ENCODE assay signal across 7 cellular contexts in genomic region chr10:126312167-126312566, GRCh38.
"Had no signal": no experiment of that assay in that cellular context is flagged by ENCODE, and none has a peak within 500 bp of the region (broad histone marks: within the 10 kb centered on the region; RNA-seq: fewer than 3 reads in every experiment).

No MANE protein-coding gene starts in this region.

- H3K27ac ChIP-seq: GM23248, HL-60 had no signal

- H3K27ac Mint-ChIP-seq: HFFc6, IgD-negative memory B cell had no signal

- H3K4me1 ChIP-seq: HAP-1 had no signal

- H3K9me3 Mint-ChIP-seq: HFFc6 had no signal

- H3K9me3 ChIP-seq: HAP-1 had no signal

- H3K4me1 Mint-ChIP-seq: IgD-negative memory B cell had no signal

- H3K36me3 ChIP-seq: HAP-1 had no signal

- H3K4me3 Mint-ChIP-seq: HFFc6 had no signal

- H2AFZ ChIP-seq: GM23248 had no signal

- DNase-seq: GM23248, GOT3, H7, HFFc6 had no signal

- H3K4me3 ChIP-seq: GM23248, HAP-1 had no signal

- H3K9ac ChIP-seq: GM23248 had no signal
